Comparison of ENCODE assay signal across 13 cellular contexts in the genomic region with DNA sequence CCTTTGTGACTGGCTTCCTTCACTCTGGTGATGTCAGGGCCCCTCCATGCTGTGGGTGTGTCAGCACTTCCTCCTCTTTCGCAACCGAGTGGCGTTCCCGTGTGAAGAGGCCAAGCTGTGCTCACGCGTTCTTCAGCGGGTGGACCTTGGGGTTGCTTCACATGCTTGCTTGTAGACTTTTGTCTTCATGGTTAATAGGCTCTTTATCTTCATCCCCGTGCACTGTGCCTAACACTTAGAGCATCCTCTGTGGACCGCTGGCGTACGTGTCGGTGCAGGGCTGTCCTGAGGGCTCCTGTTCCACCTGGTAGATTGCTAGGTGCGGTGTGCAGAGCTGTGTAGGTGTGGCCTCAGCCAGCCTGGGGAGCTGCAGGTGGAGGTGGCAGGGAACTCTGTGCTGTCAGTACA.
DNase-seq lines count a peak whose midpoint lies in the region; ATAC-seq and TF ChIP-seq lines count a peak whose summit lies in the region.
"Had no signal": no experiment of that assay in that cellular context is flagged by ENCODE, and none has a peak within 500 bp of the region (broad histone marks: within the 10 kb centered on the region; RNA-seq: fewer than 3 reads in every experiment).

No MANE protein-coding gene starts in this region.

- no peaks in the 10 kb centered on the region for H3K4me1 ChIP-seq in suprapubic skin

- TF ChIP-seq POLR2A in suprapubic skin (IDR thresholded peaks at IDR 0.05), result no peak

- H3K36me3 ChIP-seq in suprapubic skin, result no peaks in the 10 kb centered on the region

- no peak for DNase-seq in activated CD4-positive, CD25-positive, alpha-beta regulatory T cell treated with anti-CD3 and anti-CD28 coated beads, Interleukin-2, amount 50 U/mL, for 72 hours
- peak; percentile 67 for DNase-seq in RPMI7951 (ENCODE audit: low read depth)
- peak; percentile 66 for DNase-seq in left cardiac atrium
- peak; percentile 42 for DNase-seq in stimulated activated CD8-positive, alpha-beta memory T cell treated with anti-CD3 and anti-CD28 coated beads, Interleukin-12 subunit alpha, Interleukin-12 subunit beta, amount 100 ng/mL, for 4 hours (ENCODE audit: low read depth)
- DNase-seq in RPMI8226, result no peak
- no peak for DNase-seq in cortex of kidney (lab: John Stamatoyannopoulos, UW)
- no peak for DNase-seq in suprapubic skin (ENCODE audit: low spot score in 2 of 2)
- DNase-seq: 8988T, activated gamma-delta T cell treated with Interleukin-2 at 50 U/mL for 16 hours, GM23248, NCI-H1694, nephron progenitor cell had no signal

- peak; percentile 9 to 29 for ATAC-seq in activated CD4-positive, CD25-positive, alpha-beta regulatory T cell treated with anti-CD3 and anti-CD28 coated beads, Interleukin-2, amount 50 U/mL, for 24 hours
- peak in 1 of 2 donors; percentile 45 for ATAC-seq in left cardiac atrium

- no peak for TF ChIP-seq EP300 in suprapubic skin (IDR thresholded peaks at IDR 0.05)

- H3K4me3 ChIP-seq in suprapubic skin, result no peak overlapping the region
- H3K4me3 ChIP-seq: GM23248 had no signal

- intact Hi-C loops in left cardiac atrium (cut with DNase I), result no loop called here

- no peak for TF ChIP-seq CTCF in suprapubic skin (IDR thresholded peaks at IDR 0.05)

- WGBS in suprapubic skin, result 82% methylated on average over 13 of the region's 13 CpGs

- no peak overlapping the region for H3K27ac ChIP-seq in suprapubic skin
- H3K27ac ChIP-seq: GM23248 had no signal

- H3K27me3 ChIP-seq in suprapubic skin, result no peaks in the 10 kb centered on the region

- H3K9me3 ChIP-seq in suprapubic skin, result no peaks in the 10 kb centered on the region

Comparison
In these comparisons a context has a peak if more than half of its experiments do, and no peak if none do; other contexts are left out.
1. DNase-seq: peak in RPMI7951 (single experiment), left cardiac atrium (single experiment) and stimulated activated CD8-positive, alpha-beta memory T cell treated with anti-CD3 and anti-CD28 coated beads, Interleukin-12 subunit alpha, Interleukin-12 subunit beta, amount 100 ng/mL, for 4 hours (single experiment); none in activated CD4-positive, CD25-positive, alpha-beta regulatory T cell treated with anti-CD3 and anti-CD28 coated beads, Interleukin-2, amount 50 U/mL, for 72 hours (single experiment), RPMI8226 (single experiment), cortex of kidney (single experiment) and suprapubic skin (0 of 2).